In genomic region chr11:85784907-85785306, GRCh38 we compare ENCODE assay signal across 1 cellular context.
TF ChIP-seq lines count a peak whose summit lies in the region.

No MANE protein-coding gene starts in this region.

TF ChIP-seq in HCT116, 20 proteins besides CTCF, POLR2A, EP300 and RAD21 (continued from another document):
- no peak for TF ChIP-seq SIN3A (IDR thresholded peaks at IDR 0.05; ENCODE audit: low read depth)
- TF ChIP-seq EZH2phosphoT487 (IDR thresholded peaks at IDR 0.05; ENCODE audit: borderline replicate concordance), result no peak
- no peak for TF ChIP-seq YY1 (IDR thresholded peaks at IDR 0.05; ENCODE audit: extremely low read depth, insufficient replicate concordance, low read depth, low read length)
- no peak for TF ChIP-seq EGR1 (IDR thresholded peaks at IDR 0.05; ENCODE audit: low read depth)
- no peak for TF ChIP-seq SRF (IDR thresholded peaks at IDR 0.05; ENCODE audit: low read depth)
- TF ChIP-seq ELF1 (IDR thresholded peaks at IDR 0.05; ENCODE audit: borderline replicate concordance, low read depth), result no peak
- TF ChIP-seq ZNF274 (IDR thresholded peaks at IDR 0.05; ENCODE audit: low read depth, low read length), result no peak
- TF ChIP-seq, protein P1, sequence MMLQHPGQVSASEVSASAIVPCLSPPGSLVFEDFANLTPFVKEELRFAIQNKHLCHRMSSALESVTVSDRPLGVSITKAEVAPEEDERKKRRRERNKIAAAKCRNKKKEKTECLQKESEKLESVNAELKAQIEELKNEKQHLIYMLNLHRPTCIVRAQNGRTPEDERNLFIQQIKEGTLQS (IDR thresholded peaks at IDR 0.05), result no peak
- TF ChIP-seq ZBTB33 (IDR thresholded peaks at IDR 0.05; ENCODE audit: extremely low read depth, insufficient replicate concordance, low read length), result no peak
